In genomic region chr12:124829008-124829707, GRCh38 we compare ENCODE assay signal across 1 cellular context.
A peak's percentile ranks its signal among the peaks of the same experiment; 100 is the strongest.
TF ChIP-seq lines count a peak whose summit lies in the region.

No MANE protein-coding gene starts in this region.

TF ChIP-seq in HepG2, 621 proteins besides CTCF, POLR2A, EP300 and RAD21 (continued from another document and continues in another):
- TF ChIP-seq IRF2 (CRISPR knock-in tag; IDR thresholded peaks at IDR 0.05) (peak; percentile 40; the same call in 1 of the 2 replicates), ARID4A (CRISPR knock-in tag; IDR thresholded peaks at IDR 0.05; ENCODE audit: borderline replicate concordance) (peak; percentile 25; the same call in 1 of the 2 replicates), ZNF691 (CRISPR knock-in tag; IDR thresholded peaks at IDR 0.05; ENCODE audit: borderline replicate concordance, low read depth) (peak; percentile 100), MED1 (CRISPR knock-in tag; IDR thresholded peaks at IDR 0.05) (peak; percentile 78), E2F5 (CRISPR knock-in tag; conservative IDR thresholded peaks at IDR 0.05) (no peak), LCORL (IDR thresholded peaks at IDR 0.05) (no peak), LCORL (CRISPR knock-in tag; IDR thresholded peaks at IDR 0.05) (0 out of 2 replicates have a peak, but pooled peaks have one; percentile 29), ZNF652 (CRISPR knock-in tag; IDR thresholded peaks at IDR 0.05; ENCODE audit: borderline replicate concordance, low read depth) (no peak), JUN (CRISPR knock-in tag; IDR thresholded peaks at IDR 0.05) (peak; percentile 77), POGZ (CRISPR knock-in tag; IDR thresholded peaks at IDR 0.05) (peak; percentile 73), UBTF (CRISPR knock-in tag; IDR thresholded peaks at IDR 0.05) (no peak; the same call in 1 of the 2 replicates), CEBPB (IDR thresholded peaks at IDR 0.05; ENCODE audit: borderline replicate concordance, low read depth, low read length) (peak; percentile 98), ZSCAN25 (CRISPR knock-in tag; IDR thresholded peaks at IDR 0.05) (peak; percentile 22; the same call in 1 of the 2 replicates), PATZ1 (CRISPR knock-in tag; IDR thresholded peaks at IDR 0.05) (peak; percentile 71; the same call in 1 of the 2 replicates), ZNF263 (CRISPR knock-in tag; IDR thresholded peaks at IDR 0.05) (peak; percentile 81), RCOR2 (CRISPR knock-in tag; IDR thresholded peaks at IDR 0.05) (peak; percentile 99), CREM (IDR thresholded peaks at IDR 0.05) (0 out of 2 replicates have a peak, but pooled peaks have one; percentile 27), CREM (CRISPR knock-in tag; IDR thresholded peaks at IDR 0.05) (no peak), ZNF232 (CRISPR knock-in tag; IDR thresholded peaks at IDR 0.05; ENCODE audit: borderline replicate concordance) (no peak), HOXA7 (CRISPR knock-in tag; IDR thresholded peaks at IDR 0.05) (no peak), GATAD2A (CRISPR knock-in tag; IDR thresholded peaks at IDR 0.05) (peak; percentile 82), SP5 (CRISPR knock-in tag; IDR thresholded peaks at IDR 0.05; ENCODE audit: borderline replicate concordance, low read depth) (peak; percentile 77), FOXP1 (IDR thresholded peaks at IDR 0.05) (0 out of 2 replicates have a peak, but pooled peaks have one; percentile 7), FOXP1 (CRISPR knock-in tag; IDR thresholded peaks at IDR 0.05) (no peak), ZNF24 (IDR thresholded peaks at IDR 0.05) (peak; percentile 17; the same call in 1 of the 2 replicates), ETV6 (CRISPR knock-in tag; conservative IDR thresholded peaks at IDR 0.05) (peak; percentile 43; the same call in 1 of the 2 replicates), BRF2 (CRISPR knock-in tag; IDR thresholded peaks at IDR 0.05) (no peak), PRPF4 (IDR thresholded peaks at IDR 0.05; ENCODE audit: low read depth, low read length, poor library complexity, severe bottlenecking) (peak; percentile 53), ZNF788 (CRISPR knock-in tag; IDR thresholded peaks at IDR 0.05; ENCODE audit: borderline replicate concordance) (peak; percentile 53; the same call in 1 of the 2 replicates), HDAC2 (CRISPR knock-in tag; IDR thresholded peaks at IDR 0.05) (peak; percentile 97), BATF2 (CRISPR knock-in tag; IDR thresholded peaks at IDR 0.05) (no peak), REST (IDR thresholded peaks at IDR 0.05; ENCODE audit: borderline replicate concordance in 1 of 2, low read depth in 1 of 2, low read length in 2 of 2) (peak in 1 of 2 experiments; percentile 39; a peak in 1 of 4 replicates), ELF3 (CRISPR knock-in tag; IDR thresholded peaks at IDR 0.05) (peak; percentile 19; the same call in 1 of the 2 replicates), ZNF709 (CRISPR knock-in tag; IDR thresholded peaks at IDR 0.05) (0 out of 2 replicates have a peak, but pooled peaks have one; percentile 51), MIER2 (CRISPR knock-in tag; IDR thresholded peaks at IDR 0.05) (no peak), HDAC6 (IDR thresholded peaks at IDR 0.05; ENCODE audit: low read depth, low read length) (peak; percentile 54; the same call in 1 of the 2 replicates), STAG1 (CRISPR knock-in tag; IDR thresholded peaks at IDR 0.05) (peak; percentile 18; the same call in 1 of the 2 replicates), ZMAT5 (CRISPR knock-in tag; IDR thresholded peaks at IDR 0.05; ENCODE audit: borderline replicate concordance, low read depth) (no peak), DMAP1 (CRISPR knock-in tag; IDR thresholded peaks at IDR 0.05) (peak; percentile 46; the same call in 1 of the 2 replicates)
